In the genomic region with DNA sequence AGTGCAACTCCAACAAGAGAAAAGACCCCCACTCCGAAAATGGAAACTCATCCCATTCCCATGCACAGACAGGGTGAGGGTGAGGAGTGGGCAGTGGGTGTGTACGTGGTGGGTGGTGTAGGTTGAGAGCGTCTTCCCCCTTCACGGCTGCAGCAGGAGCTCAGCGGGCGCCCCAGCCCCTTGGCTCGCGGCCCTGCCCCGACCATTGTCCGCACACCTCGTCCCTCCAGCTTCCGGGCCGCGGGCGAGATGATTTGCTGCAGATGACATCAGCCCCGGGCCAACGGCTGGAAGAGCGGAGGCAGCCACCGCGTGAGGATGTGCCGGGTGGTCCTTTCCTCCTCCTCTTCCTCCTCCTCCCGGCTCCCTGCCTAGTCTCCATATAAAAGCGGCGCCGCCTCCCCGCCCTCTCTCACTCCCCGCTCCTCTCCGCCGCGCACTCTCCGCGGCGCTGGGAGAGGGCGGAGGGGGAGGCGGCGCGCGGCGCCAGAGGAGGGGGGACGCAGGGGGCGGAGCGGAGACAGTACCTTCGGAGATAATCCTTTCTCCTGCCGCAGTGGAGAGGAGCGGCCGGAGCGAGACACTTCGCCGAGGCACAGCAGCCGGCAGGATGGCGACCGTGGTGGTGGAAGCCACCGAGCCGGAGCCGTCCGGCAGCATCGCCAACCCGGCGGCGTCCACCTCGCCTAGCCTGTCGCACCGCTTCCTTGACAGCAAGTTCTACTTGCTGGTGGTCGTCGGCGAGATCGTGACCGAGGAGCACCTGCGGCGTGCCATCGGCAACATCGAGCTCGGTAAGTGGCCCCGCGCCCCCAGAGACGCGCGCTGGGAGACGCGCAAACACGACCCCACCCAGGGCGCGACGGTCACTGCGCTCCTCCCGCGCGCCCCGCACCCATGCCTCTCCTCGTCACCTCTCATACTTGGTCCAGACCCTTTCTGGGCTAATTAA, we compare ENCODE assay signal across 1 cellular context.
TF ChIP-seq lines count a peak whose summit lies in the region.

Gene MAP1B, plus strand, starts transcription at position 554 of the 952 bp plus-strand sequence. Its CDS starts 57 bp downstream, at position 611.

TF ChIP-seq in K562, 482 proteins besides CTCF, POLR2A, EP300 and RAD21 (continued from another document):
- TF ChIP-seq RNF219 (CRISPR knock-in tag; IDR thresholded peaks at IDR 0.05) = no peak
- TF ChIP-seq NONO (IDR thresholded peaks at IDR 0.05; ENCODE audit: low read depth in 2 of 2, low read length in 1 of 2) = peak in 1 of 2 experiments; percentile 84; a peak in 2 of 4 replicates
- peak; percentile 20; the same call in 1 of the 2 replicates for TF ChIP-seq FOSL1 (tag; conservative IDR thresholded peaks at IDR 0.05)
- peak; percentile 91 for TF ChIP-seq CEBPG (CRISPR knock-in tag; IDR thresholded peaks at IDR 0.05)
- no peak; a peak in 1 of 4 replicates for TF ChIP-seq CEBPG (tag; conservative IDR thresholded peaks at IDR 0.05 in 1 of 2, IDR thresholded peaks at IDR 0.05 in 1 of 2)
- 0 out of 2 replicates have a peak, but pooled peaks have one; percentile 35 for TF ChIP-seq SOX6 (IDR thresholded peaks at IDR 0.05)
- peak; percentile 73 for TF ChIP-seq SUPT5H (IDR thresholded peaks at IDR 0.05)
- TF ChIP-seq PHF8 (IDR thresholded peaks at IDR 0.05; ENCODE audit: borderline replicate concordance, low read length) = peak; percentile 79; the same call in 1 of the 2 replicates
- no peak; a peak in 1 of 4 replicates for TF ChIP-seq ETV6 (IDR thresholded peaks at IDR 0.05; ENCODE audit: borderline replicate concordance in 1 of 2, low read depth in 2 of 2, low read length in 1 of 2)
- peak; percentile 72; the same call in 1 of the 2 replicates for TF ChIP-seq ETV6 (CRISPR knock-in tag; IDR thresholded peaks at IDR 0.05; ENCODE audit: borderline replicate concordance)
- TF ChIP-seq ZNF274 (IDR thresholded peaks at IDR 0.05; ENCODE audit: borderline replicate concordance, low read depth, low read length) = no peak
- no peak for TF ChIP-seq ATF1 (CRISPR knock-in tag; IDR thresholded peaks at IDR 0.05)
- peak; percentile 28 for TF ChIP-seq ATF1 (tag; IDR thresholded peaks at IDR 0.05)
- TF ChIP-seq MYC (IDR thresholded peaks at IDR 0.05; ENCODE audit: low read depth, low read length) = peak; percentile 74; the same call in 1 of the 2 replicates
- TF ChIP-seq MYC (CRISPR knock-in tag; IDR thresholded peaks at IDR 0.05; ENCODE audit: borderline replicate concordance, low read depth) = no peak
- peak; percentile 15; the same call in 1 of the 2 replicates for TF ChIP-seq KLF13 (tag; IDR thresholded peaks at IDR 0.05; ENCODE audit: borderline replicate concordance, low read depth)
- TF ChIP-seq HCFC1 (IDR thresholded peaks at IDR 0.05; ENCODE audit: low read depth, low read length) = peak; percentile 27; the same call in 1 of the 2 replicates
- peak; percentile 57; the same call in 1 of the 2 replicates for TF ChIP-seq ZBTB1 (CRISPR knock-in tag; IDR thresholded peaks at IDR 0.05; ENCODE audit: borderline replicate concordance, low read depth)
- TF ChIP-seq ATF7 (IDR thresholded peaks at IDR 0.05) = peak; percentile 96
- TF ChIP-seq GMEB1 (CRISPR knock-in tag; IDR thresholded peaks at IDR 0.05) = peak; percentile 21; the same call in 1 of the 2 replicates
- no peak for TF ChIP-seq ARID2 (IDR thresholded peaks at IDR 0.05)
- TF ChIP-seq REST (CRISPR knock-in tag; IDR thresholded peaks at IDR 0.05; ENCODE audit: low read depth) = peak; percentile 28; the same call in 1 of the 2 replicates
- TF ChIP-seq ZC3H4 (CRISPR knock-in tag; IDR thresholded peaks at IDR 0.05; ENCODE audit: borderline replicate concordance) = peak; percentile 79; the same call in 1 of the 2 replicates
- TF ChIP-seq, protein P1, sequence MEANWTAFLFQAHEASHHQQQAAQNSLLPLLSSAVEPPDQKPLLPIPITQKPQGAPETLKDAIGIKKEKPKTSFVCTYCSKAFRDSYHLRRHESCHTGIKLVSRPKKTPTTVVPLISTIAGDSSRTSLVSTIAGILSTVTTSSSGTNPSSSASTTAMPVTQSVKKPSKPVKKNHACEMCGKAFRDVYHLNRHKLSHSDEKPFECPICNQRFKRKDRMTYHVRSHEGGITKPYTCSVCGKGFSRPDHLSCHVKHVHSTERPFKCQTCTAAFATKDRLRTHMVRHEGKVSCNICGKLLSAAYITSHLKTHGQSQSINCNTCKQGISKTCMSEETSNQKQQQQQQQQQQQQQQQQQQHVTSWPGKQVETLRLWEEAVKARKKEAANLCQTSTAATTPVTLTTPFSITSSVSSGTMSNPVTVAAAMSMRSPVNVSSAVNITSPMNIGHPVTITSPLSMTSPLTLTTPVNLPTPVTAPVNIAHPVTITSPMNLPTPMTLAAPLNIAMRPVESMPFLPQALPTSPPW (CRISPR knock-in tag; IDR thresholded peaks at IDR 0.05) = peak; percentile 88
- TF ChIP-seq BRF2 (IDR thresholded peaks at IDR 0.05; ENCODE audit: borderline replicate concordance, insufficient read depth, insufficient read length) = no peak
- TF ChIP-seq TAF7 (tag; IDR thresholded peaks at IDR 0.05) = peak; percentile 51; the same call in 1 of the 2 replicates
- no peak for TF ChIP-seq ZNF778 (CRISPR knock-in tag; IDR thresholded peaks at IDR 0.05)
- peak; percentile 66 for TF ChIP-seq GABPA (tag; conservative IDR thresholded peaks at IDR 0.05; ENCODE audit: low read depth)
- 0 out of 2 replicates have a peak, but pooled peaks have one; percentile 6 for TF ChIP-seq BCOR (IDR thresholded peaks at IDR 0.05)
- TF ChIP-seq, protein P2, sequence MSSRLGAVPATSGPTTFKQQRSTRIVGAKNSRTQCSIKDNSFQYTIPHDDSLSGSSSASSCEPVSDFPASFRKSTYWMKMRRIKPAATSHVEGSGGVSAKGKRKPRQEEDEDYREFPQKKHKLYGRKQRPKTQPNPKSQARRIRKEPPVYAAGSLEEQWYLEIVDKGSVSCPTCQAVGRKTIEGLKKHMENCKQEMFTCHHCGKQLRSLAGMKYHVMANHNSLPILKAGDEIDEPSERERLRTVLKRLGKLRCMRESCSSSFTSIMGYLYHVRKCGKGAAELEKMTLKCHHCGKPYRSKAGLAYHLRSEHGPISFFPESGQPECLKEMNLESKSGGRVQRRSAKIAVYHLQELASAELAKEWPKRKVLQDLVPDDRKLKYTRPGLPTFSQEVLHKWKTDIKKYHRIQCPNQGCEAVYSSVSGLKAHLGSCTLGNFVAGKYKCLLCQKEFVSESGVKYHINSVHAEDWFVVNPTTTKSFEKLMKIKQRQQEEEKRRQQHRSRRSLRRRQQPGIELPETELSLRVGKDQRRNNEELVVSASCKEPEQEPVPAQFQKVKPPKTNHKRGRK (tag; IDR thresholded peaks at IDR 0.05) = no peak
- 0 out of 4 replicates have a peak, but pooled peaks of 1 of the 2 experiments have one; percentile 26 for TF ChIP-seq HDAC1 (IDR thresholded peaks at IDR 0.05)
- no peak for TF ChIP-seq DDX20 (tag; IDR thresholded peaks at IDR 0.05; ENCODE audit: low read depth)
- no peak for TF ChIP-seq ZNF696 (CRISPR knock-in tag; conservative IDR thresholded peaks at IDR 0.05)
- no peak for TF ChIP-seq TGIF2 (CRISPR knock-in tag; IDR thresholded peaks at IDR 0.05)
- no peak for TF ChIP-seq MED1 (CRISPR knock-in tag; IDR thresholded peaks at IDR 0.05; ENCODE audit: borderline replicate concordance)
- peak; percentile 93 for TF ChIP-seq RREB1 (CRISPR knock-in tag; IDR thresholded peaks at IDR 0.05)
- peak; percentile 52; the same call in 1 of the 2 replicates for TF ChIP-seq LCOR (CRISPR knock-in tag; IDR thresholded peaks at IDR 0.05)
- TF ChIP-seq RFX7 (CRISPR knock-in tag; IDR thresholded peaks at IDR 0.05) = no peak
- TF ChIP-seq TRIM24 (IDR thresholded peaks at IDR 0.05) = peak in 1 of 2 experiments; percentile 61; a peak in 2 of 4 replicates
- TF ChIP-seq ELF1 (tag; IDR thresholded peaks at IDR 0.05) = peak; percentile 37; the same call in 1 of the 2 replicates
